21 cellular contexts compared by ENCODE assay signal in the genomic region with DNA sequence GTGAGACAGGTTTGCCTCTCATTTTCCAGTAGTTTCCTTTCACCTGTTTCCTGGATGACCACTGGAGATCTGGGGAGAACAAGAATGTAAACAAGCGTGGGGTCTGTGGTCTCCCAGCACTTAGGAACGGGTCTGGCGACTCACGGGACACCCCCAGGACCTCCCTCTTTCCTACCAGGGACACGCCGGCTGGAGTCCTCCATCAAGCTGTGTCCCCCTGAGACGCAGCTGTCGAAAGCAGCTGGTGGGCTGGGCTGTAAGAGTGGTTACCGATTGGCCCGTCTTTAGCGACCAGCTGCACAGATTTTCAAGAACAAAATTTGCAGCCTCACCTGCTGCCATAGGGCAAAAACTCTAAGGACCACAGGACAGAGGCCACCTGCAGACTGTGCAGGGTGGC. TPM values are rescaled to one million over a fixed set of nuclear protein-coding genes. Genes with fewer than 3 reads are reported as not detected.
A peak's percentile ranks its signal among the peaks of the same experiment; 100 is the strongest.
DNase-seq lines count a peak whose midpoint lies in the region; ATAC-seq, FAIRE-seq and TF ChIP-seq lines count a peak whose summit lies in the region.
"Had no signal": no experiment of that assay in that cellular context is flagged by ENCODE, and none has a peak within 500 bp of the region (broad histone marks: within the 10 kb centered on the region; RNA-seq: fewer than 3 reads in every experiment).

No MANE protein-coding gene starts in this region.

- no peak for ATAC-seq in Right ventricle myocardium inferior
- no peak for ATAC-seq in RWPE2 (ENCODE audit: low read depth)
- no peak for ATAC-seq in HG03280 (IDR thresholded peaks at IDR 0.05; ENCODE audit: unreplicated experiment)

- DNase-seq in Right ventricle myocardium inferior (ENCODE audit: missing footprints): peak; percentile 25
- no peak for DNase-seq in left ventricle myocardium inferior
- DNase-seq in RWPE2 (ENCODE audit: low spot score): peak; percentile 44
- DNase-seq in kidney: peak; percentile 33
- peak; percentile 49 for DNase-seq in sigmoid colon
- no peak for DNase-seq in suprapubic skin (ENCODE audit: low spot score in 2 of 2)
- no peak for DNase-seq in GM13977 (ENCODE audit: low spot score)
- DNase-seq: 8988T, C1 segment of cervical spinal cord, GF-D8, GM23248, HCEC 1CT, KG1, NCI-H1092, NCI-H1694, NCI-H2227 treated with DMSO at 0.1 percent for 48 hours, NCI-H526, SIG-M5 had no signal

- TF ChIP-seq POLR2A in sigmoid colon (IDR thresholded peaks at IDR 0.05): no peak
- no peak for TF ChIP-seq POLR2A in suprapubic skin (IDR thresholded peaks at IDR 0.05)

- peaks cover 97% of the 10 kb centered on the region for H3K36me3 ChIP-seq in left ventricle myocardium inferior
- peaks cover 58% of the 10 kb centered on the region for H3K36me3 ChIP-seq in RWPE2 (ENCODE audit: low read depth)
- H3K36me3 ChIP-seq in kidney (ENCODE audit: control insufficient read depth in 1 of 2, insufficient read depth in 2 of 2, low read length in 2 of 2): peaks cover 45 to 74% of the 10 kb centered on the region in 2 donors
- peaks cover 50 to 98% (median 75%) of the 10 kb centered on the region in 4 donors for H3K36me3 ChIP-seq in sigmoid colon
- H3K36me3 ChIP-seq in suprapubic skin: peaks cover 100% of the 10 kb centered on the region

- TF ChIP-seq EP300 in sigmoid colon (IDR thresholded peaks at IDR 0.05) (no peak), suprapubic skin (IDR thresholded peaks at IDR 0.05) (no peak)

- in situ Hi-C loops in GM13977 (cut with MboI; ENCODE audit: low pct_unique_long_range_greater_than_20kb, low sequenced_read_pairs, unreplicated experiment): no loop called here

- H3K9me3 ChIP-seq in left ventricle myocardium inferior (replicated peaks): no peaks in the 10 kb centered on the region
- H3K9me3 ChIP-seq in RWPE2 (ENCODE audit: severe bottlenecking): no peaks in the 10 kb centered on the region
- H3K9me3 ChIP-seq in kidney (ENCODE audit: control insufficient read depth in 1 of 2, low read length in 2 of 2): no peaks in the 10 kb centered on the region
- H3K9me3 ChIP-seq in sigmoid colon: no peaks in the 10 kb centered on the region
- no peaks in the 10 kb centered on the region for H3K9me3 ChIP-seq in suprapubic skin

- H3K4me1 ChIP-seq in left ventricle myocardium inferior (no peaks in the 10 kb centered on the region), RWPE2 (ENCODE audit: insufficient read depth, poor library complexity, severe bottlenecking) (no peaks in the 10 kb centered on the region), kidney (ENCODE audit: control insufficient read depth in 1 of 2, insufficient read depth in 1 of 2, low read depth in 1 of 2, low read length in 2 of 2) (no peaks in the 10 kb centered on the region), sigmoid colon (no peaks in the 10 kb centered on the region), suprapubic skin (no peaks in the 10 kb centered on the region)

- no peak overlapping the region for H3K4me3 ChIP-seq in left ventricle myocardium inferior
- H3K4me3 ChIP-seq in RWPE2 (ENCODE audit: severe bottlenecking): no peak overlapping the region
- no peak overlapping the region for H3K4me3 ChIP-seq in kidney (ENCODE audit: low read length in 2 of 2)
- no peak overlapping the region for H3K4me3 ChIP-seq in sigmoid colon
- no peak overlapping the region for H3K4me3 ChIP-seq in suprapubic skin
- H3K4me3 ChIP-seq: GM23248 had no signal

- H3K27me3 ChIP-seq in left ventricle myocardium inferior (ENCODE audit: low read depth) (no peaks in the 10 kb centered on the region), RWPE2 (ENCODE audit: insufficient read depth, poor library complexity, severe bottlenecking) (no peaks in the 10 kb centered on the region), sigmoid colon (no peaks in the 10 kb centered on the region), suprapubic skin (no peaks in the 10 kb centered on the region)

- FAIRE-seq in kidney (lab: Jason Lieb, UNC): no peak
- FAIRE-seq: GM12891, RCC 7860 had no signal

- TF ChIP-seq CTCF in left ventricle myocardium inferior (IDR thresholded peaks at IDR 0.05; ENCODE audit: borderline replicate concordance) (no peak), RWPE2 (IDR thresholded peaks at IDR 0.05; ENCODE audit: poor library complexity, severe bottlenecking) (no peak), kidney (IDR thresholded peaks at IDR 0.05; ENCODE audit: borderline replicate concordance, extremely low read depth, insufficient read depth) (no peak), sigmoid colon (IDR thresholded peaks at IDR 0.05) (no peak), suprapubic skin (IDR thresholded peaks at IDR 0.05) (no peak), GM13977 (IDR thresholded peaks at IDR 0.05; ENCODE audit: extremely low read depth, insufficient read depth, missing control alignments) (no peak)

- no peak overlapping the region for H3K9ac ChIP-seq in kidney (ENCODE audit: low read length in 2 of 2)
- H3K9ac ChIP-seq: GM23248 had no signal

- intact Hi-C loops in Right ventricle myocardium inferior (cut with DNase I): no loop called here
- intact Hi-C loops in left ventricle myocardium inferior (cut with micrococcal nuclease): no loop called here
- intact Hi-C loops in kidney (cut with DNase I): no loop called here
- intact Hi-C loops in sigmoid colon (cut with DNase I): no loop called here

- H3K27ac ChIP-seq in left ventricle myocardium inferior (replicated peaks) (no peak overlapping the region), RWPE2 (ENCODE audit: poor library complexity, severe bottlenecking) (no peak overlapping the region), kidney (ENCODE audit: low read depth in 2 of 2, low read length in 2 of 2) (no peak overlapping the region), sigmoid colon (no peak overlapping the region), suprapubic skin (no peak overlapping the region)
- H3K27ac ChIP-seq: GM23248 had no signal

- WGBS in sigmoid colon, 2 donors: 89 to 92% methylated on average over 11 of the region's 11 CpGs
- 91% methylated on average over 11 of the region's 11 CpGs for whole genome bisulfite sequencing in suprapubic skin

RNA-seq across cellular contexts. Expression of a gene that starts 11.9 kb away (rescaled TPM):
- 286 TPM for total RNA-seq in Right ventricle myocardium inferior
- total RNA-seq in left ventricle myocardium inferior: 297 TPM
- 204 TPM for total RNA-seq in kidney
- polyA plus RNA-seq in kidney (ENCODE audit: insufficient read depth, low read depth, low replicate concordance): 373 TPM
- 100 to 1,000 TPM in 2 of 4 donors, 10 to 100 TPM in 2; 85.3 to 127 (median 99.6) TPM for total RNA-seq in sigmoid colon
- polyA plus RNA-seq in sigmoid colon: 100 to 1,000 TPM in 1 of 3 donors, 10 to 100 TPM in 2; 25.2 to 123 (median 44.2) TPM
- total RNA-seq in suprapubic skin: 100 to 1,000 TPM in 2 of 4 donors, 10 to 100 TPM in 2; 88.8 to 114 (median 95.5) TPM

RNA-seq across cellular contexts. Expression of a gene that starts 57.2 kb away (rescaled TPM):
- total RNA-seq in Right ventricle myocardium inferior (35.5 TPM), left ventricle myocardium inferior (46.7 TPM), kidney (7.0 TPM), sigmoid colon (1 to 10 TPM in 1 of 4 donors, not detected in 3; 1.9 TPM), suprapubic skin (10 to 100 TPM in 1 of 4 donors, 1 to 10 TPM in 3; 1.7 to 11.2 (median 2.6) TPM)
- polyA plus RNA-seq in kidney (ENCODE audit: insufficient read depth, low read depth, low replicate concordance) (1.2 TPM), sigmoid colon (1 to 10 TPM in 1 of 3 donors, under 1 TPM in 1, not detected in 1; 0.85 to 1.2 TPM)
- total RNA-seq: GM23248 had no signal
- polyA plus RNA-seq: GM23248 had no signal

Comparison
In these comparisons a context has a peak if more than half of its experiments do, and no peak if none do; other contexts are left out.
1. DNase-seq: peak in Right ventricle myocardium inferior (single experiment), RWPE2 (single experiment), kidney (single experiment) and sigmoid colon (single experiment); none in left ventricle myocardium inferior (single experiment), suprapubic skin (0 of 2) and GM13977 (single experiment).